11 cellular contexts compared by ENCODE assay signal in the genomic region with DNA sequence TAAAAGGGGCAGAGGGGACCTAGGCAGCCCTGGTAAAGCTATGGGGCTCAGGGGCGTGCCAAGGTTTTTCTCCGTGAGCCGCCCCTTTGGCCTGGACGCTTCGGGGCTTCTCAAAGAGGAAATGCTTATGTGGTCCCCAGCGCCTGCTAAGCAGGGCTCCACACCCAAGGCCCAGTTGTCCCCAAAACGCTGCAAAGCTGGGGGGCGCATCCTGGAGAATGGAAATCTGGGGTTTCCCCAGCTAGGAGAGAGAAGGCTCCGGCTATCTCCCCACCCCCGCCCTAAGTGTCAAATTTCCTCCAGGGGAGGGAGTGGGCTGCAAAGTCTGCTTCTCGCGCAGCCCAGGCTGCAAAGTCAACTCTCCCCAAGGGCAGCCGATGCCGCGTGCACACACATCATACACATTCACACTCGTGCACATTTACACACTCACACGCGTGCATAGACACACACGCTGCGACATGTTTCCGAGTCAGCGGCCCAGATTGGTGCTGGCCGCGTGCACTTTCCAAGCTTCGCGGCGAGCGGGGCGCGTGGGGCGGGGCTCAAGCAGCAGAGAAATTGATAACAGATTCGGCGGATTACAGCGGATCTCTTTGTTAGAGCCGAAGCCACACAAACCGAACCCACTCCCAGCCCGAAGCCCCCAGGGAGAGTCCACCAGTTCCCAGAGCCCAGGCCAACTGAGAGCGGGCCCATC. TPM values are rescaled to one million over a fixed set of nuclear protein-coding genes. Genes with fewer than 3 reads are reported as not detected.
A peak's percentile ranks its signal among the peaks of the same experiment; 100 is the strongest.
DNase-seq lines count a peak whose midpoint lies in the region; ATAC-seq, FAIRE-seq and TF ChIP-seq lines count a peak whose summit lies in the region.
"Had no signal": no experiment of that assay in that cellular context is flagged by ENCODE, and none has a peak within 500 bp of the region (broad histone marks: within the 10 kb centered on the region; RNA-seq: fewer than 3 reads in every experiment).

No MANE protein-coding gene starts in this region.

- no peak for FAIRE-seq in kidney (lab: Jason Lieb, UNC)

- no peak overlapping the region for H3K56ac ChIP-seq in H9 (ENCODE audit: insufficient read length, low read depth, low read length)

- H3K36me3 Mint-ChIP-seq in H9 (ENCODE audit: insufficient read depth in 1 of 3, low read depth in 3 of 3) (0 out of 7 replicates have a peak, but pooled peaks cover 0 to 2% (median 0%) of the 10 kb centered on the region in 3 experiments), chondrocyte (ENCODE audit: low read depth) (no peaks in the 10 kb centered on the region)

- no peak for TF ChIP-seq POLR2A in stomach (IDR thresholded peaks at IDR 0.05)

- no peak overlapping the region for H2AFZ ChIP-seq in H9 (ENCODE audit: low read length)

- H3T11ph ChIP-seq in H9 (ENCODE audit: low read length): no peak overlapping the region

- H3K27ac Mint-ChIP-seq in H9 (no peak overlapping the region), chondrocyte (ENCODE audit: unreplicated experiment) (no peak overlapping the region)
- H3K27ac Mint-ChIP-seq: naive B cell had no signal

- H3K27me3 ChIP-seq in H9 (ENCODE audit: insufficient read depth, low read length) (peaks cover 51% of the 10 kb centered on the region; the same call in 1 of the 2 replicates), stomach (peaks cover 0 to 92% (median 59%) of the 10 kb centered on the region in 3 donors)

- H4K20me1 ChIP-seq in H9 (ENCODE audit: control insufficient read depth, insufficient read depth, insufficient read length): no peaks in the 10 kb centered on the region

- peaks cover 99% of the 10 kb centered on the region for H3K27me3 Mint-ChIP-seq in H9 (ENCODE audit: low read depth)
- no peaks in the 10 kb centered on the region for H3K27me3 Mint-ChIP-seq in chondrocyte (ENCODE audit: low read depth)

- no peaks in the 10 kb centered on the region for H3K79me1 ChIP-seq in H9 (ENCODE audit: insufficient read depth, low read depth, low read length, poor library complexity, severe bottlenecking)

- H2BK20ac ChIP-seq in H9 (ENCODE audit: low read depth, low read length, poor library complexity, severe bottlenecking): no peak overlapping the region

- WGBS in H9 (ENCODE audit: extremely low coverage, insufficient read length, low lambda C conversion rate): no CpG with 5 or more reads among the region's 38 CpGs
- 14 to 27% (median 20%) methylated on average over 15 to 38 of the region's 38 CpGs for WGBS in stomach, 5 donors

- H3K4me1 Mint-ChIP-seq in H9 (peaks cover 45 to 50% of the 10 kb centered on the region in 2 experiments), chondrocyte (ENCODE audit: low read depth) (peaks cover 47% of the 10 kb centered on the region)

- H3K9ac ChIP-seq in H9 (ENCODE audit: extremely low read depth, insufficient read length, low read length): no peak overlapping the region
- no peak overlapping the region for H3K9ac ChIP-seq in kidney (ENCODE audit: low read length in 2 of 2)

- peak; percentile 69 for DNase-seq in H9
- DNase-seq in chondrocyte (ENCODE audit: low spot score): no peak
- DNase-seq in kidney: peak; percentile 74
- no peak for DNase-seq in stomach
- no peak for DNase-seq in NCI-H774 (lab: John Stamatoyannopoulos, UW)
- DNase-seq: cortex of kidney, naive B cell, SHP77 treated with DMSO at 0.1 percent for 48 hours had no signal

- no peak overlapping the region for H3K14ac ChIP-seq in H9 (ENCODE audit: insufficient read depth, low read length)

- no peak overlapping the region for H2BK120ac ChIP-seq in H9 (ENCODE audit: low read depth, low read length, poor library complexity, severe bottlenecking)

- H3K4me3 Mint-ChIP-seq in H9 (peak overlapping the region; percentile 63 to 87), chondrocyte (ENCODE audit: unreplicated experiment) (peak overlapping the region; percentile 73)
- H3K4me3 Mint-ChIP-seq: naive B cell had no signal

- no peak overlapping the region for H3K4ac ChIP-seq in H9 (ENCODE audit: low read depth, low read length)

- H4K91ac ChIP-seq in H9 (ENCODE audit: insufficient read length, low read depth, low read length): no peak overlapping the region

- intact Hi-C loops in kidney (cut with DNase I): no loop called here
- intact Hi-C loops in stomach (cut with DNase I; ENCODE audit: low total_unique reads): loop anchor here (10.0 kb wide), 2 partner anchors 262 to 772 kb away; no protein-coding TSS in a partner anchor

- H3K9me3 Mint-ChIP-seq in H9 (peaks cover 0 to 5% of the 10 kb centered on the region in 2 experiments; a peak in 3 of 5 replicates), chondrocyte (ENCODE audit: low read depth) (no peaks in the 10 kb centered on the region)

- no peak overlapping the region for H2BK5ac ChIP-seq in H9 (ENCODE audit: insufficient read length, low read length)

- no peak overlapping the region for H2BK15ac ChIP-seq in H9 (ENCODE audit: low read depth, low read length)

- no peak for TF ChIP-seq EP300 in stomach (IDR thresholded peaks at IDR 0.05)

- H3K23ac ChIP-seq in H9 (ENCODE audit: insufficient read length, low read depth, low read length): no peak overlapping the region

- H4K5ac ChIP-seq in H9 (ENCODE audit: insufficient read length, low read depth, low read length): no peak overlapping the region

- H3K4me2 ChIP-seq in H9 (ENCODE audit: insufficient read depth, insufficient read length, low read length): peak overlapping the region; percentile 70

- H2AK5ac ChIP-seq in H9 (ENCODE audit: insufficient read length, low read length): no peak overlapping the region

- H2BK12ac ChIP-seq in H9 (ENCODE audit: insufficient read length, low read depth, low read length): no peak overlapping the region

- H3K4me3 ChIP-seq in kidney (ENCODE audit: low read length in 2 of 2) (no peak overlapping the region), stomach (peak overlapping the region; percentile 34 to 48 (median 38))

- H3K27ac ChIP-seq in H9 (ENCODE audit: insufficient read length, low read depth, low read length) (no peak overlapping the region), kidney (ENCODE audit: low read depth in 2 of 2, low read length in 2 of 2) (no peak overlapping the region), stomach (peak overlapping the region in 4 of 5 donors; percentile 15 to 76 (median 36))

- H3K4me1 ChIP-seq in H9 (ENCODE audit: insufficient read depth, low read length) (peaks cover 2% of the 10 kb centered on the region; the same call in 1 of the 2 replicates), kidney (ENCODE audit: control insufficient read depth in 1 of 2, insufficient read depth in 1 of 2, low read depth in 1 of 2, low read length in 2 of 2) (peaks cover 0 to 12% of the 10 kb centered on the region in 2 donors), stomach (peaks cover 39 to 65% (median 60%) of the 10 kb centered on the region in 4 donors)

- H3K79me2 ChIP-seq in H9 (ENCODE audit: insufficient read depth, low read length): no peaks in the 10 kb centered on the region

- no peak for TF ChIP-seq CTCF in H9 (conservative IDR thresholded peaks at IDR 0.05)
- no peak for TF ChIP-seq CTCF in chondrocyte (IDR thresholded peaks at IDR 0.05)
- no peak for TF ChIP-seq CTCF in kidney (IDR thresholded peaks at IDR 0.05; ENCODE audit: borderline replicate concordance, extremely low read depth, insufficient read depth)
- TF ChIP-seq CTCF in stomach (IDR thresholded peaks at IDR 0.05): no peak

- H3K9me3 ChIP-seq in H9 (ENCODE audit: control insufficient read depth, low read depth, low read length): no peaks in the 10 kb centered on the region
- H3K9me3 ChIP-seq in kidney (ENCODE audit: control insufficient read depth in 1 of 2, low read length in 2 of 2): no peaks in the 10 kb centered on the region
- no peaks in the 10 kb centered on the region for H3K9me3 ChIP-seq in stomach

- ATAC-seq in GM19351 (IDR thresholded peaks at IDR 0.05; ENCODE audit: unreplicated experiment): no peak
- no peak for ATAC-seq in GM19455 (IDR thresholded peaks at IDR 0.05; ENCODE audit: unreplicated experiment)

- no peak overlapping the region for H4K8ac ChIP-seq in H9 (replicated peaks; ENCODE audit: insufficient read length, low read depth, low read length)

- H3K36me3 ChIP-seq in kidney (ENCODE audit: control insufficient read depth in 1 of 2, insufficient read depth in 2 of 2, low read length in 2 of 2) (no peaks in the 10 kb centered on the region), stomach (no peaks in the 10 kb centered on the region)

- peaks cover 59% of the 10 kb centered on the region for H3K23me2 ChIP-seq in H9 (ENCODE audit: insufficient read length, low read depth, low read length, poor library complexity, severe bottlenecking)

- no peak overlapping the region for H3K18ac ChIP-seq in H9 (ENCODE audit: insufficient read length, low read depth, low read length)

RNA-seq across cellular contexts. Expression of a gene that starts 4.5 kb away (rescaled TPM):
- total RNA-seq in H9 (2021): 1.1 and 1.3 TPM in 2 replicates
- 11.1 to 24.5 TPM (median 11.6 TPM) in 3 replicates for total RNA-seq in chondrocyte
- total RNA-seq in kidney: 9.9 TPM
- 0.67 TPM for polyA plus RNA-seq in kidney (ENCODE audit: insufficient read depth, low read depth, low replicate concordance)
- 10 to 100 TPM in 3 of 5 donors, 1 to 10 TPM in 2; 4.1 to 44.2 (median 10.9) TPM for total RNA-seq in stomach
- 1 to 10 TPM; 1.2 to 4.5 (median 1.4) TPM for polyA plus RNA-seq in stomach
- total RNA-seq: activated CD8-positive, alpha-beta memory T cell treated with anti-CD3 and anti-CD28 coated beads for 36 hours had no signal

Comparison
In these comparisons a context has a peak if more than half of its experiments do, and no peak if none do; other contexts are left out.
1. DNase-seq: peak in H9 (single experiment) and kidney (single experiment); none in chondrocyte (single experiment), stomach (single experiment) and NCI-H774 (single experiment).
2. H3K27ac ChIP-seq: peak in stomach (4 of 5); none in H9 (single experiment) and kidney (0 of 2).
3. H3K4me3 ChIP-seq: peak in stomach (4 of 4); none in kidney (0 of 2).